8 cellular contexts compared by ENCODE assay signal in the genomic region with DNA sequence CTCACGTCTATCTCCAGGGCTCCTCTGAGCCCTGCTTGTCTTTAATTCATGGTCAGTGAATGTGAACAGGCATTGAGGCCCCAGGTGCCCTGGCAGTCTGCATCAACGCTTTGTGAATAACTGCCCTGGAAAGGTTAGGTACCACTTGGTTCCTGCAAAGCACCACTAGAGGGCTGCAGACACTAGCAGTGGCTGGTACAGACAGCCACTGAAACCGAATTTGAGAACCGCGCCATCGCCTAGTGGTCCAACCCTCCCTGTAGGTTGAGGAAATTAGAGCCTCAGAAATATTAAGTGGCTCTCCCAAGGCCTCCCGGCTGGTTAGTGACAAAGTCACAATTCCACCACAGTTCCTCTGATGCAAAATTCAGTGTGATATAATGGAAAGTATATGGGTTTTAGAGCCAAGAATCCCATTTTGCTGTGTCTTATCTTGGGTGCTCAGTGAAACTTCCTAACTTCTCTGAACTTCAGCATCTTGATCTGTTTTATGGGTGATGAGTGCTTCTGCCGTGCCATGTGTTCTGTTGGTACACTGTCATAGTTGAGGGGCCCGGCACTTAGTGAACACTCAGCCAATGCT. TPM values are rescaled to one million over a fixed set of nuclear protein-coding genes. Genes with fewer than 3 reads are reported as not detected.
DNase-seq lines count a peak whose midpoint lies in the region; ATAC-seq and TF ChIP-seq lines count a peak whose summit lies in the region.

No MANE protein-coding gene starts in this region.

- H3K4me1 Mint-ChIP-seq in activated CD4-positive, alpha-beta T cell treated with anti-CD3 and anti-CD28 coated beads, Interleukin-2, amount 10 ng/mL, durations not matched to agents 24 days and 14 days: peaks cover 5% of the 10 kb centered on the region

- no peak overlapping the region for H3K27ac Mint-ChIP-seq in activated CD4-positive, alpha-beta T cell treated with anti-CD3 and anti-CD28 coated beads, Interleukin-2, amount 10 ng/mL, durations not matched to agents 24 days and 14 days

- no peaks in the 10 kb centered on the region for H3K9me3 Mint-ChIP-seq in activated CD4-positive, alpha-beta T cell treated with anti-CD3 and anti-CD28 coated beads, Interleukin-2, amount 10 ng/mL, durations not matched to agents 24 days and 14 days

- no peaks in the 10 kb centered on the region for H3K36me3 ChIP-seq in lower lobe of right lung

- intact Hi-C loops in activated CD4-positive, alpha-beta T cell treated with anti-CD3 and anti-CD28 coated beads, Interleukin-2, amount 10 ng/mL, durations not matched to agents 24 days and 14 days (cut with micrococcal nuclease): loop anchor here (1.0 to 5.0 kb wide), 6 partner anchors 42 to 397 kb away; no protein-coding TSS in a partner anchor
- intact Hi-C loops in lower lobe of right lung (cut with DNase I): no loop called here

- H3K9me3 ChIP-seq in lower lobe of right lung: no peaks in the 10 kb centered on the region

- peaks cover 22% of the 10 kb centered on the region for H3K27me3 Mint-ChIP-seq in activated CD4-positive, alpha-beta T cell treated with anti-CD3 and anti-CD28 coated beads, Interleukin-2, amount 10 ng/mL, durations not matched to agents 24 days and 14 days

- peak; percentile 77 for DNase-seq in AG08396 (ENCODE audit: low spot score)
- DNase-seq in NCI-H345 (lab: John Stamatoyannopoulos, UW): peak; percentile 91
- peak; percentile 90 for DNase-seq in activated CD4-positive, alpha-beta T cell treated with anti-CD3 and anti-CD28 coated beads, Interleukin-2, amount 10 ng/mL, durations not matched to agents 24 days and 14 days
- DNase-seq in coronary artery (ENCODE audit: low spot score): peak; percentile 75
- DNase-seq in lower lobe of right lung: peak; percentile 69
- DNase-seq in stimulated activated CD8-positive, alpha-beta memory T cell treated with anti-CD3 and anti-CD28 coated beads, Interleukin-15, amount 100 ng/mL, for 24 hours (ENCODE audit: low read depth): peak; percentile 21

- H3K27ac ChIP-seq in coronary artery: no peak overlapping the region
- H3K27ac ChIP-seq in lower lobe of right lung: no peak overlapping the region

- H3K4me1 ChIP-seq in lower lobe of right lung: peaks cover 5% of the 10 kb centered on the region

- ATAC-seq in GM18858 (IDR thresholded peaks at IDR 0.05; ENCODE audit: unreplicated experiment): peak; percentile 62
- peak; percentile 79 for ATAC-seq in HG03175 (IDR thresholded peaks at IDR 0.05; ENCODE audit: unreplicated experiment)
- ATAC-seq in lower lobe of right lung: peak; percentile 91 to 92

- TF ChIP-seq CTCF in coronary artery (IDR thresholded peaks at IDR 0.05) (peak; percentile 79), lower lobe of right lung (IDR thresholded peaks at IDR 0.05) (peak; percentile 94)

- H3K36me3 Mint-ChIP-seq in activated CD4-positive, alpha-beta T cell treated with anti-CD3 and anti-CD28 coated beads, Interleukin-2, amount 10 ng/mL, durations not matched to agents 24 days and 14 days (ENCODE audit: low read depth): no peaks in the 10 kb centered on the region

- H3K4me3 ChIP-seq in coronary artery (no peak overlapping the region), lower lobe of right lung (no peak overlapping the region)

- H3K27me3 ChIP-seq in lower lobe of right lung (ENCODE audit: low read depth): no peaks in the 10 kb centered on the region

- H3K4me3 Mint-ChIP-seq in activated CD4-positive, alpha-beta T cell treated with anti-CD3 and anti-CD28 coated beads, Interleukin-2, amount 10 ng/mL, durations not matched to agents 24 days and 14 days: no peak overlapping the region

RNA-seq across cellular contexts. Expression of a gene that starts 46.2 kb away (rescaled TPM):
- 30.8 and 33.3 TPM in 2 replicates for total RNA-seq in activated CD4-positive, alpha-beta T cell treated with anti-CD3 and anti-CD28 coated beads, Interleukin-2, amount 10 ng/mL, durations not matched to agents 24 days and 14 days
- total RNA-seq in lower lobe of right lung: 14.5 TPM

Comparison
In these comparisons a context has a peak if more than half of its experiments do, and no peak if none do; other contexts are left out.
1. DNase-seq: peak in every context shown above with its lines; median percentile 91 in NCI-H345; 90 in activated CD4-positive, alpha-beta T cell treated with anti-CD3 and anti-CD28 coated beads, Interleukin-2, amount 10 ng/mL, durations not matched to agents 24 days and 14 days; 77 in AG08396; 75 in coronary artery; 69 in lower lobe of right lung; 21 in stimulated activated CD8-positive, alpha-beta memory T cell treated with anti-CD3 and anti-CD28 coated beads, Interleukin-15, amount 100 ng/mL, for 24 hours.